In the genomic region with DNA sequence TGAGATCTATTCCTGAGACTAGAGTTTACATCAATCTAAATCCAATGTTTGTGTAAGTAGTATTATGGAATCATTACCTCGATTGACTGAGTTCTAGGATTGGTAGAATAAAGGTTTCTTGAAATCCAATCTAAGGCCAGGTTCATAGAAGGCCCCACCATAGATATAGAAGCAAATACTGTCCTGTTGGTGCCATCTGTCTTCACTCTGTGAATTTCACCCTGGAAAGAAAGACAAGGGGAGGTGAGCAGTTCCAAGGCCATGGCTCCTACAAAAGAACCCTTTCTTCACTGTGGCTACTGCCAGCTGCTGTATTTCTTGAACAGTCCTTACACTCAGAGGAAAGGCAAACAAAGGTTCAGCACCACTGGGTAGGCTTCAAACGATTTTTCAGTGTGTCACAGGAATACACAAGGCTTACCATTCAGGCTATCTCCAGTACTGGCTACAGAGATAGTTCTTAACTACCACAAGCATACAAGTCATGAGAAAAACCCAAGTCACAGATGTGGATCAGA, we compare ENCODE assay signal across 19 cellular contexts.
"Had no signal": no experiment of that assay in that cellular context is flagged by ENCODE, and none has a peak within 500 bp of the region (broad histone marks: within the 10 kb centered on the region; RNA-seq: fewer than 3 reads in every experiment).

No MANE protein-coding gene starts in this region.

- H3K4me3 ChIP-seq: dorsolateral prefrontal cortex, esophagus muscularis mucosa, gastroesophageal sphincter, mucosa of descending colon, spleen, tibial nerve, upper lobe of right lung, vagina had no signal

- H3K27ac Mint-ChIP-seq: naive thymus-derived CD8-positive, alpha-beta T cell; stimulated activated memory B cell treated with anti-CD40 and anti-IgM and Interleukin-4, amounts not matched to agents 10 μg/mL and 1 μg/mL and 100 μg/mL, for 72 hours; stimulated activated naive CD8-positive, alpha-beta T cell treated with anti-CD3 and anti-CD28 coated beads, Interleukin-15, Interleukin-2, amounts not matched to agents 100 ng/mL and 50 ng/mL, for 24 hours had no signal

- H3K4me3 Mint-ChIP-seq: naive thymus-derived CD8-positive, alpha-beta T cell; stimulated activated memory B cell treated with anti-CD40 and anti-IgM and Interleukin-4, amounts not matched to agents 10 μg/mL and 1 μg/mL and 100 μg/mL, for 72 hours; stimulated activated naive CD8-positive, alpha-beta T cell treated with anti-CD3 and anti-CD28 coated beads, Interleukin-15, Interleukin-2, amounts not matched to agents 100 ng/mL and 50 ng/mL, for 24 hours had no signal

- H3K36me3 ChIP-seq: esophagus muscularis mucosa, gastroesophageal sphincter, neutrophil, spleen, tibial nerve, upper lobe of right lung, vagina had no signal

- H3K4me1 Mint-ChIP-seq: naive thymus-derived CD8-positive, alpha-beta T cell; stimulated activated memory B cell treated with anti-CD40 and anti-IgM and Interleukin-4, amounts not matched to agents 10 μg/mL and 1 μg/mL and 100 μg/mL, for 72 hours had no signal

- DNase-seq: cortex of kidney; dorsolateral prefrontal cortex; effector CD8-positive, alpha-beta T cell; glutamatergic neuron; kidney; mucosa of descending colon; naive thymus-derived CD8-positive, alpha-beta T cell; spleen; stimulated activated CD4-positive, alpha-beta T cell treated with anti-CD3 and anti-CD28 coated beads, Interleukin-15, amount 100 ng/mL, for 24 hours; stimulated activated CD4-positive, alpha-beta T cell treated with anti-CD3 and anti-CD28 coated beads, Interleukin-1b, Interleukin-23, amount 100 ng/mL, for 48 hours; stimulated activated CD4-positive, alpha-beta T cell treated with anti-CD3 and anti-CD28 coated beads, Interleukin-4, amount 100 ng/mL, for 24 hours; upper lobe of right lung had no signal

- H3K4me1 ChIP-seq: esophagus muscularis mucosa, gastroesophageal sphincter, spleen, tibial nerve, upper lobe of right lung, vagina had no signal

- H3K9me3 ChIP-seq: esophagus muscularis mucosa, gastroesophageal sphincter, mucosa of descending colon, neutrophil, spleen, tibial nerve, upper lobe of right lung, vagina had no signal

- H3K9me3 Mint-ChIP-seq: naive thymus-derived CD8-positive, alpha-beta T cell; stimulated activated memory B cell treated with anti-CD40 and anti-IgM and Interleukin-4, amounts not matched to agents 10 μg/mL and 1 μg/mL and 100 μg/mL, for 72 hours; stimulated activated naive CD8-positive, alpha-beta T cell treated with anti-CD3 and anti-CD28 coated beads, Interleukin-15, Interleukin-2, amounts not matched to agents 100 ng/mL and 50 ng/mL, for 24 hours had no signal

- H3K27ac ChIP-seq: dorsolateral prefrontal cortex, esophagus muscularis mucosa, gastroesophageal sphincter, neutrophil, spleen, tibial nerve, upper lobe of right lung, vagina had no signal

- H3K36me3 Mint-ChIP-seq: naive thymus-derived CD8-positive, alpha-beta T cell; stimulated activated memory B cell treated with anti-CD40 and anti-IgM and Interleukin-4, amounts not matched to agents 10 μg/mL and 1 μg/mL and 100 μg/mL, for 72 hours had no signal

- H3K27me3 ChIP-seq: dorsolateral prefrontal cortex, esophagus muscularis mucosa, gastroesophageal sphincter, neutrophil, spleen, tibial nerve, upper lobe of right lung, vagina had no signal

- H3K27me3 Mint-ChIP-seq: stimulated activated memory B cell treated with anti-CD40 and anti-IgM and Interleukin-4, amounts not matched to agents 10 μg/mL and 1 μg/mL and 100 μg/mL, for 72 hours; stimulated activated naive CD8-positive, alpha-beta T cell treated with anti-CD3 and anti-CD28 coated beads, Interleukin-15, Interleukin-2, amounts not matched to agents 100 ng/mL and 50 ng/mL, for 24 hours had no signal
